ENCODE assay signal across 20 cellular contexts in the genomic region with DNA sequence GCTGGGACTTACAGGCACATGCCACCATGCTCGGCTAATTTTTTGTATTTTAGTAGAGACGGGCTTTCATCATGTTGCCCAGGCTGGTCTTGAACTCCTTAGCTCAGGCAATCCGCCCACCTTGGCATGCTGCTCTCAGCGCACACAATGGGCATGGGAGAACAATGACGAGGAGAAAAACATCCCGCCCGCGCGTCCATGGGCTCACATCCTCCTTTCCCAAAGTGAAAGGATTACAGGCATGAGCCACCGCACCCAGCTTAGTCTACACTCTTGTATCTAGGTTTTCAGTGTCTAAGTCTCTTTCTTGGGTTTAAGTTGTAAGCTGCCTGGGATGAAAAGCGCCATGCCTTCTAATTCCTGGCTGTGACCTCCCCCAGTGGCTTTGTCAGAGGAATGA. TPM values are rescaled to one million over a fixed set of nuclear protein-coding genes. Genes with fewer than 3 reads are reported as not detected.
A peak's percentile ranks its signal among the peaks of the same experiment; 100 is the strongest.
DNase-seq lines count a peak whose midpoint lies in the region; ATAC-seq, FAIRE-seq and TF ChIP-seq lines count a peak whose summit lies in the region.
"Had no signal": no experiment of that assay in that cellular context is flagged by ENCODE, and none has a peak within 500 bp of the region (broad histone marks: within the 10 kb centered on the region; RNA-seq: fewer than 3 reads in every experiment).

No MANE protein-coding gene starts in this region.

- ATAC-seq in left lobe of liver: no peak
- no peak for ATAC-seq in effector memory CD8-positive, alpha-beta T cell (replicated peaks)

- peaks cover 0 to 4% (median 0%) of the 10 kb centered on the region in 5 donors for H3K9me3 ChIP-seq in subcutaneous abdominal adipose tissue (ENCODE audit: control insufficient read depth in 5 of 5, low read length in 5 of 5)
- no peaks in the 10 kb centered on the region for H3K9me3 ChIP-seq in Karpas-422 (ENCODE audit: low read length)
- H3K9me3 ChIP-seq: neutrophil, SJSA1 had no signal

- no peak overlapping the region for H2AFZ ChIP-seq in Karpas-422 (ENCODE audit: low read length)

- H3K36me3 ChIP-seq in subcutaneous abdominal adipose tissue (ENCODE audit: control insufficient read depth in 5 of 5, insufficient read depth in 5 of 5, low read length in 5 of 5) (no peaks in the 10 kb centered on the region), Karpas-422 (ENCODE audit: insufficient read depth, low read length) (no peaks in the 10 kb centered on the region)
- H3K36me3 ChIP-seq: neutrophil, SJSA1 had no signal

- no peaks in the 10 kb centered on the region for H3K4me1 Mint-ChIP-seq in effector memory CD8-positive, alpha-beta T cell (ENCODE audit: low read depth in 2 of 2)

- H3K9ac ChIP-seq in subcutaneous abdominal adipose tissue (ENCODE audit: low read length in 5 of 5) (no peak overlapping the region), Karpas-422 (ENCODE audit: low read length) (no peak overlapping the region)

- DNase-seq in NCI-H82 treated with DMSO at 0.1 percent for 48 hours (lab: John Stamatoyannopoulos, UW; ENCODE audit: unreplicated experiment) (peak; percentile 78), ecto neural progenitor cell (ENCODE audit: low spot score) (peak; percentile 48), left lobe of liver (ENCODE audit: low spot score) (peak; percentile 35), inferior parietal cortex (ENCODE audit: extremely low spot score) (no peak), D721Med (ENCODE audit: insufficient read length, low spot score) (no peak), Karpas-422 (no peak)
- no peak for DNase-seq in effector memory CD8-positive, alpha-beta T cell
- DNase-seq: activated naive CD4-positive, alpha-beta T cell; AML-193; anterior cingulate cortex; cerebellar nuclear complex; GM23248; IMR-90; NCI-H1930; NCI-H510A; stimulated activated CD4-positive, alpha-beta T cell treated with anti-CD3 and anti-CD28 coated beads, Interleukin-2, amount 100 ng/mL, for 48 hours; substantia nigra had no signal

- no peaks in the 10 kb centered on the region for H3K9me2 ChIP-seq in Karpas-422 (replicated peaks; ENCODE audit: insufficient read depth, low read length)

- no peaks in the 10 kb centered on the region for H3K9me3 Mint-ChIP-seq in effector memory CD8-positive, alpha-beta T cell

- H3K27ac Mint-ChIP-seq in effector memory CD8-positive, alpha-beta T cell: no peak overlapping the region

- H3K27me3 Mint-ChIP-seq in effector memory CD8-positive, alpha-beta T cell: peaks cover 49 to 83% of the 10 kb centered on the region in 2 donors

- FAIRE-seq in D721Med (lab: Jason Lieb, UNC): no peak

- H3K27me3 ChIP-seq in subcutaneous abdominal adipose tissue (ENCODE audit: control insufficient read depth in 5 of 5, insufficient read depth in 4 of 5, low read length in 5 of 5) (peaks cover 4 to 18% (median 14%) of the 10 kb centered on the region in 5 donors), Karpas-422 (ENCODE audit: low read length) (no peaks in the 10 kb centered on the region)
- H3K27me3 ChIP-seq: SJSA1 had no signal

- no peak overlapping the region for H3K4me3 ChIP-seq in subcutaneous abdominal adipose tissue (ENCODE audit: low read depth in 1 of 5, low read length in 5 of 5)
- H3K4me3 ChIP-seq in Karpas-422 (ENCODE audit: low read length): no peak overlapping the region
- H3K4me3 ChIP-seq: SJSA1 had no signal

- H3K4me2 ChIP-seq in Karpas-422 (ENCODE audit: low read depth, low read length, poor library complexity, severe bottlenecking): no peak overlapping the region

- no peaks in the 10 kb centered on the region for H3K36me3 Mint-ChIP-seq in effector memory CD8-positive, alpha-beta T cell (ENCODE audit: insufficient read depth)

- peak overlapping the region; percentile 77 for H3K27ac ChIP-seq in subcutaneous abdominal adipose tissue (ENCODE audit: low read depth, low read length)
- H3K27ac ChIP-seq in Karpas-422 (ENCODE audit: low read length): no peak overlapping the region
- H3K27ac ChIP-seq: neutrophil, SJSA1 had no signal

- H3K4me1 ChIP-seq in subcutaneous abdominal adipose tissue (ENCODE audit: control insufficient read depth in 5 of 5, insufficient read depth in 5 of 5, low read length in 5 of 5) (peaks cover 9 to 45% (median 21%) of the 10 kb centered on the region in 5 donors), Karpas-422 (ENCODE audit: low read length) (no peaks in the 10 kb centered on the region)

- no peak for TF ChIP-seq CTCF in D721Med (IDR thresholded peaks at IDR 0.05; ENCODE audit: insufficient read depth, missing control alignments)

- H3K79me2 ChIP-seq in Karpas-422 (ENCODE audit: low read length): no peaks in the 10 kb centered on the region

- H4K20me1 ChIP-seq in Karpas-422 (ENCODE audit: insufficient read depth, low read depth, low read length): no peaks in the 10 kb centered on the region

- no peak overlapping the region for H3K4me3 Mint-ChIP-seq in effector memory CD8-positive, alpha-beta T cell

RNA-seq across cellular contexts. Expression of gene CDK18, which starts 37.9 kb away (rescaled TPM):
- 8.8 TPM for total RNA-seq in left lobe of liver
- total RNA-seq in Karpas-422 (2014; rRNA removed; shearing (Covaris generic); ENCODE audit: low replicate concordance): 0.45 TPM in 1 of 2 replicates, not detected in the other
- total RNA-seq: GM23248 had no signal

Comparison
In these comparisons a context has a peak if more than half of its experiments do, and no peak if none do; other contexts are left out.
1. DNase-seq: peak in NCI-H82 treated with DMSO at 0.1 percent for 48 hours (single experiment), ecto neural progenitor cell (single experiment) and left lobe of liver (single experiment); none in effector memory CD8-positive, alpha-beta T cell (0 of 3), inferior parietal cortex (single experiment), D721Med (single experiment) and Karpas-422 (single experiment).